3 cellular contexts compared by ENCODE assay signal in genomic region chr3:105238367-105238766, GRCh38.
TF ChIP-seq lines count a peak whose summit lies in the region.

No MANE protein-coding gene starts in this region.

TF ChIP-seq in SK-N-SH, 30 proteins besides CTCF, POLR2A, EP300 and RAD21 (continued from another document):
- TF ChIP-seq TEAD4 (IDR thresholded peaks at IDR 0.05; ENCODE audit: borderline replicate concordance, insufficient read depth) (no peak), USF1 (IDR thresholded peaks at IDR 0.05; ENCODE audit: borderline replicate concordance, low read depth) (no peak), RXRA (IDR thresholded peaks at IDR 0.05; ENCODE audit: borderline replicate concordance, low read depth) (no peak), TAF1 (IDR thresholded peaks at IDR 0.05; ENCODE audit: borderline replicate concordance, low read depth, low read length) (no peak), MXI1 (IDR thresholded peaks at IDR 0.05; ENCODE audit: low read depth, low read length) (no peak), JUND (IDR thresholded peaks at IDR 0.05) (no peak), REST (IDR thresholded peaks at IDR 0.05; ENCODE audit: low read depth, low read length) (no peak)
TF ChIP-seq in SK-N-SH: peak in this region for 0.

TF ChIP-seq in SK-N-SH treated with all-trans-retinoic acid at 6 μM for 48 hours, 23 proteins besides CTCF, POLR2A, EP300 and RAD21 (continued from another document):
- TF ChIP-seq TCF4 (CRISPR knock-in tag; IDR thresholded peaks at IDR 0.05; ENCODE audit: borderline replicate concordance) (no peak), CREB5 (CRISPR knock-in tag; IDR thresholded peaks at IDR 0.05; ENCODE audit: low read depth) (no peak), ARNTL (CRISPR knock-in tag; IDR thresholded peaks at IDR 0.05; ENCODE audit: borderline replicate concordance, low read depth) (no peak), POU6F1 (CRISPR knock-in tag; IDR thresholded peaks at IDR 0.05; ENCODE audit: borderline replicate concordance, low read depth) (no peak)

TF ChIP-seq in IMR-90, 13 proteins besides CTCF, POLR2A, EP300 and RAD21 (continued from another document):
- no peak for TF ChIP-seq ELK1 (IDR thresholded peaks at IDR 0.05; ENCODE audit: borderline replicate concordance, low read depth, low read length)
